8 cellular contexts compared by ENCODE assay signal in the genomic region with DNA sequence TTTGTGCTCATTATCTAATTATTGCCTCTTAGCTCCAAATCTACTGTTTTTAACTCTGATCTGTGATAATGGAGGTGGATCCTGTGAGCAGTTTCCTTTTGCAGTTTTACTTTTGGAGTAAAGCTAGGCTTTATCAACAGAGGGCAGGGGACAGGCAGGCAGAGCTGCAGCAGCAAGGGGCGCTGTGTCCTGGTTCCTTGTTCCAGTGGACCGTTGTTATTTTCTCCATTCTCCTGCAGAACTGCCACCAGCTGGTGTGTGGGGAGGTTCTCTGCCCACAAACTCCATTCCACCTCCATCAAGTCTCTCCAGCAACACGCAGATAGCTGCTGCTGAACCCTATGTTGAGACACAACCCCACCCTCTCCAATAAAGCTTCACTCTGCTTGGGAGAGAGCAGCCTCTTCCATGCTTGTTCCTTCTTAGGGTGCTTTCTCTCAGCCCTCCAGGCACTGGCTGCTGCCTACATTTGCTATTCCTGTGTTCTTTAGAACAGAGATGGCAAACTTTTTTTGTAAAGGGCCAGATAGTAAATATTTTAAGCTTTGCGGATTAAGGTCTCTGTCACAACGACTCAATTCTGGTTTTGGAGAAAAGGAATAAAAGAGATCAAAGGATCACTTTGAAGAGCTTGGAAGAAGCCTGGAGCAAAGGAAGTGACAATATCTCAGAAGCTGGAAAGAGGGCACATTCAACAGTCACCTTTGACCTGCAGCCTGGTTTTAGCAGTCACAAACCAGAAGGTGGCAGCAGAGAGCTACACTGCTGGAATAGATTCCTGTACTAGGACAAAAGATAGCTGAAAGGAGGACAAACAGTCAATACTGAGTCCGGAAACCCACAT.
A peak's percentile ranks its signal among the peaks of the same experiment; 100 is the strongest.
DNase-seq lines count a peak whose midpoint lies in the region; ATAC-seq and TF ChIP-seq lines count a peak whose summit lies in the region.

No MANE protein-coding gene starts in this region.

- H3K9me3 ChIP-seq in mammary epithelial cell (replicated peaks; ENCODE audit: insufficient read depth, low read length), result no peaks in the 10 kb centered on the region

- H3K36me3 ChIP-seq in mammary epithelial cell (ENCODE audit: insufficient read depth, low read length), result no peaks in the 10 kb centered on the region

- H3K27me3 ChIP-seq in mammary epithelial cell (ENCODE audit: insufficient read depth, low read length), result peaks cover 2% of the 10 kb centered on the region

- no peak overlapping the region for H3K27ac ChIP-seq in mammary epithelial cell (ENCODE audit: insufficient read depth, low read depth, low read length)

- ATAC-seq in GM18498 (IDR thresholded peaks at IDR 0.05; ENCODE audit: unreplicated experiment), result peak; percentile 96
- ATAC-seq in HG02798 (IDR thresholded peaks at IDR 0.05; ENCODE audit: poor library complexity, unreplicated experiment), result peak; percentile 95
- peak; percentile 93 for ATAC-seq in SK-N-SH treated with all-trans-retinoic acid at 6 μM for 48 hours

- in situ Hi-C loops in mammary epithelial cell (cut with MboI; ENCODE audit: low sequenced_read_pairs in 2 of 2), result loop anchor here (25.0 kb wide), 1 partner anchor 256 kb away; no protein-coding TSS in a partner anchor

- dilution Hi-C loops in mammary epithelial cell (cut with HindIII; ENCODE audit: low sequenced_read_pairs), result no loop called here

- no peak overlapping the region for H3K4me3 ChIP-seq in mammary epithelial cell (replicated peaks in 1 of 3; ENCODE audit: insufficient read depth in 1 of 3, low read depth in 2 of 3, low read length in 3 of 3)

- WGBS in mammary epithelial cell (ENCODE audit: low coverage, missing lambda C conversion rate), result 70% methylated on average over 6 of the region's 6 CpGs

- H4K20me1 ChIP-seq in mammary epithelial cell (ENCODE audit: insufficient read depth, low read length), result no peaks in the 10 kb centered on the region

- no peak overlapping the region for H2AFZ ChIP-seq in mammary epithelial cell (ENCODE audit: low read depth, low read length)

- no peak overlapping the region for H3K4me2 ChIP-seq in mammary epithelial cell (ENCODE audit: insufficient read depth, low read depth, low read length)

- no peaks in the 10 kb centered on the region for H3K79me2 ChIP-seq in mammary epithelial cell (ENCODE audit: insufficient read depth, low read length)

- TF ChIP-seq CTCF in AG09319 (IDR thresholded peaks at IDR 0.05; ENCODE audit: low read depth, low read length) (peak; percentile 88), mammary epithelial cell (conservative IDR thresholded peaks at IDR 0.05 in 1 of 2, IDR thresholded peaks at IDR 0.05 in 1 of 2; ENCODE audit: extremely low read depth in 1 of 2, insufficient read depth in 1 of 2, low read depth in 1 of 2, low read length in 2 of 2) (peak; percentile 94 to 96)

- CTCF ChIA-PET in mammary epithelial cell (lab: Charles Lee; ENCODE audit: low non-redundant PET), result interaction anchor here (0.5 to 0.7 kb wide), 4 partner anchors 34 to 273 kb away, joined by 3 to 13 read pairs (median 4); no protein-coding TSS in a partner anchor

- DNase-seq in AG09319 (ENCODE audit: extremely low read depth, low read depth) (peak; percentile 4), NCI-H1092 (lab: John Stamatoyannopoulos, UW) (peak; percentile 89), mammary epithelial cell (peak; percentile 40), kidney tubule cell (ENCODE audit: low spot score) (peak; percentile 71)
- DNase-seq in stimulated activated CD4-positive, alpha-beta T cell treated with anti-CD3 and anti-CD28 coated beads, Interleukin-2, amount 100 ng/mL, for 24 hours, result peak; percentile 49 to 63

- intact Hi-C loops in mammary epithelial cell (cut with micrococcal nuclease), result loop anchor here (1.0 to 5.0 kb wide), 3 partner anchors 264 to 530 kb away; no protein-coding TSS in a partner anchor

- H3K9ac ChIP-seq in mammary epithelial cell (ENCODE audit: insufficient read depth, low read length), result no peak overlapping the region

- no TSS peak for BruUV-seq in mammary epithelial cell (replicated peaks; lab: Mats Ljungman, UMichigan)

- no peaks in the 10 kb centered on the region for H3K4me1 ChIP-seq in mammary epithelial cell (ENCODE audit: insufficient read depth, low read length)

TF ChIP-seq in SK-N-SH treated with all-trans-retinoic acid at 6 μM for 48 hours, 23 proteins besides CTCF, POLR2A, EP300 and RAD21:
- TF ChIP-seq, protein P1, sequence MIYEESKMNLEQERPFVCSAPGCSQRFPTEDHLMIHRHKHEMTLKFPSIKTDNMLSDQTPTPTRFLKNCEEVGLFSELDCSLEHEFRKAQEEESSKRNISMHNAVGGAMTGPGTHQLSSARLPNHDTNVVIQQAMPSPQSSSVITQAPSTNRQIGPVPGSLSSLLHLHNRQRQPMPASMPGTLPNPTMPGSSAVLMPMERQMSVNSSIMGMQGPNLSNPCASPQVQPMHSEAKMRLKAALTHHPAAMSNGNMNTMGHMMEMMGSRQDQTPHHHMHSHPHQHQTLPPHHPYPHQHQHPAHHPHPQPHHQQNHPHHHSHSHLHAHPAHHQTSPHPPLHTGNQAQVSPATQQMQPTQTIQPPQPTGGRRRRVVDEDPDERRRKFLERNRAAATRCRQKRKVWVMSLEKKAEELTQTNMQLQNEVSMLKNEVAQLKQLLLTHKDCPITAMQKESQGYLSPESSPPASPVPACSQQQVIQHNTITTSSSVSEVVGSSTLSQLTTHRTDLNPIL (CRISPR knock-in tag; IDR thresholded peaks at IDR 0.05; ENCODE audit: low read depth), result no peak
- peak; percentile 92 for TF ChIP-seq ZNF70 (CRISPR knock-in tag; IDR thresholded peaks at IDR 0.05)

Comparison
In these comparisons a context has a peak if more than half of its experiments do, and no peak if none do; other contexts are left out.
1. DNase-seq: peak in every context shown above with its lines; median percentile 89 in NCI-H1092; 71 in kidney tubule cell; 56 in stimulated activated CD4-positive, alpha-beta T cell treated with anti-CD3 and anti-CD28 coated beads, Interleukin-2, amount 100 ng/mL, for 24 hours; 40 in mammary epithelial cell; 4 in AG09319.